Comparison of ENCODE assay signal across 16 cellular contexts in genomic region chr2:38415761-38416291, GRCh38. TPM values are rescaled to one million over a fixed set of nuclear protein-coding genes. Genes with fewer than 3 reads are reported as not detected.
DNase-seq lines count a peak whose midpoint lies in the region; ATAC-seq and TF ChIP-seq lines count a peak whose summit lies in the region.
"Had no signal": no experiment of that assay in that cellular context is flagged by ENCODE, and none has a peak within 500 bp of the region (broad histone marks: within the 10 kb centered on the region; RNA-seq: fewer than 3 reads in every experiment).

No MANE protein-coding gene starts in this region.

- H3K9me3 ChIP-seq in gastrocnemius medialis: peaks cover 0 to 2% (median 0%) of the 10 kb centered on the region in 3 donors
- H3K9me3 ChIP-seq: BE2C had no signal

- TF ChIP-seq POLR2A in gastrocnemius medialis (IDR thresholded peaks at IDR 0.05): no peak

- H3K4me1 ChIP-seq in gastrocnemius medialis: peaks cover 0 to 11% of the 10 kb centered on the region in 2 donors
- H3K4me1 ChIP-seq: BE2C had no signal

- peaks cover 5% of the 10 kb centered on the region for H3K27me3 Mint-ChIP-seq in activated CD8-positive, alpha-beta T cell treated with anti-CD3 and anti-CD28 coated beads, Interleukin-2, amount 10 ng/mL, durations not matched to agents 7 days and 5 days (ENCODE audit: low read depth)

- no peak overlapping the region for H3K4me3 ChIP-seq in gastrocnemius medialis
- H3K4me3 ChIP-seq: GM23338 had no signal

- H3K36me3 ChIP-seq in gastrocnemius medialis: no peaks in the 10 kb centered on the region
- H3K36me3 ChIP-seq: BE2C had no signal

- H3K4me3 Mint-ChIP-seq in activated CD8-positive, alpha-beta T cell treated with anti-CD3 and anti-CD28 coated beads, Interleukin-2, amount 10 ng/mL, durations not matched to agents 7 days and 5 days: no peak overlapping the region
- H3K4me3 Mint-ChIP-seq: CD4-positive, CD25-positive, alpha-beta regulatory T cell; CD8-positive, alpha-beta memory T cell; GM23338; IgD-negative memory B cell had no signal

- TF ChIP-seq CTCF in gastrocnemius medialis (IDR thresholded peaks at IDR 0.05 in 4 of 5, conservative IDR thresholded peaks at IDR 0.05 in 1 of 5): no peak

- DNase-seq in NAMALWA (ENCODE audit: low spot score) (peak; percentile 27), gastrocnemius medialis (peak; percentile 44 to 45), NCI-H82 (lab: John Stamatoyannopoulos, UW) (no peak)
- DNase-seq in activated CD8-positive, alpha-beta T cell treated with anti-CD3 and anti-CD28 coated beads, Interleukin-2, amount 10 ng/mL, durations not matched to agents 7 days and 5 days: no peak
- DNase-seq: BE2C; C1 segment of cervical spinal cord; CD4-positive, CD25-positive, alpha-beta regulatory T cell; CD8-positive, alpha-beta memory T cell; COR-L47; DMS 273 treated with DMSO at 0.1 percent for 48 hours; GDM1; HCEC 1CT had no signal

- no peaks in the 10 kb centered on the region for H3K4me1 Mint-ChIP-seq in activated CD8-positive, alpha-beta T cell treated with anti-CD3 and anti-CD28 coated beads, Interleukin-2, amount 10 ng/mL, durations not matched to agents 7 days and 5 days (ENCODE audit: low read depth)
- H3K4me1 Mint-ChIP-seq: CD4-positive, CD25-positive, alpha-beta regulatory T cell; CD8-positive, alpha-beta memory T cell; GM23338 had no signal

- no peak overlapping the region for H3K27ac Mint-ChIP-seq in activated CD8-positive, alpha-beta T cell treated with anti-CD3 and anti-CD28 coated beads, Interleukin-2, amount 10 ng/mL, durations not matched to agents 7 days and 5 days
- H3K27ac Mint-ChIP-seq: CD4-positive, CD25-positive, alpha-beta regulatory T cell; CD8-positive, alpha-beta memory T cell; GM23338; IgD-negative memory B cell had no signal

- H3K27ac ChIP-seq in gastrocnemius medialis: peak overlapping the region in 3 of 4 donors; percentile 40 to 77 (median 51)

- H3K9me3 Mint-ChIP-seq in activated CD8-positive, alpha-beta T cell treated with anti-CD3 and anti-CD28 coated beads, Interleukin-2, amount 10 ng/mL, durations not matched to agents 7 days and 5 days (ENCODE audit: insufficient read depth): peaks cover 24% of the 10 kb centered on the region

- H3K36me3 Mint-ChIP-seq in activated CD8-positive, alpha-beta T cell treated with anti-CD3 and anti-CD28 coated beads, Interleukin-2, amount 10 ng/mL, durations not matched to agents 7 days and 5 days (ENCODE audit: low read depth): peaks cover 3% of the 10 kb centered on the region
- H3K36me3 Mint-ChIP-seq: CD4-positive, CD25-positive, alpha-beta regulatory T cell; IgD-negative memory B cell had no signal

- CTCF ChIA-PET in activated CD8-positive, alpha-beta T cell treated with anti-CD3 and anti-CD28 coated beads, Interleukin-2, amount 10 ng/mL, durations not matched to agents 7 days and 5 days (lab: Charles Lee): no interaction called here

- no peaks in the 10 kb centered on the region for H3K27me3 ChIP-seq in gastrocnemius medialis
- H3K27me3 ChIP-seq: BE2C had no signal

- intact Hi-C loops in gastrocnemius medialis (cut with DNase I; ENCODE audit: low total_unique reads): no loop called here

- ATAC-seq in esophagus mucosa: peak; percentile 12
- peak; percentile 97 to 98 for ATAC-seq in gastrocnemius medialis
- ATAC-seq in HG02840 (IDR thresholded peaks at IDR 0.05; ENCODE audit: low FRiP score, unreplicated experiment): no peak
- no peak for ATAC-seq in activated CD8-positive, alpha-beta T cell treated with anti-CD3 and anti-CD28 coated beads, Interleukin-2, amount 10 ng/mL, durations not matched to agents 7 days and 5 days
- ATAC-seq: GM23338 had no signal

- in situ Hi-C loops in gastrocnemius medialis (cut with MboI; ENCODE audit: low sequenced_read_pairs in 4 of 4): no loop called here

- POLR2A ChIA-PET in activated CD8-positive, alpha-beta T cell treated with anti-CD3 and anti-CD28 coated beads, Interleukin-2, amount 10 ng/mL, durations not matched to agents 7 days and 5 days (lab: Charles Lee): no interaction called here

RNA-seq across cellular contexts. Expression of gene ATL2, which starts 38.8 kb away (rescaled TPM):
- total RNA-seq in esophagus mucosa: 52.2 TPM
- total RNA-seq in gastrocnemius medialis: 100 to 1,000 TPM in 2 of 4 donors, 10 to 100 TPM in 2; 60.1 to 130 (median 108) TPM
- 10 to 100 TPM; 50.5 to 58.7 TPM for total RNA-seq in activated CD8-positive, alpha-beta T cell treated with anti-CD3 and anti-CD28 coated beads, Interleukin-2, amount 10 ng/mL, durations not matched to agents 7 days and 5 days

Comparison
In these comparisons a context has a peak if more than half of its experiments do, and no peak if none do; other contexts are left out.
1. DNase-seq: peak in NAMALWA (single experiment) and gastrocnemius medialis (2 of 2); none in NCI-H82 (single experiment) and activated CD8-positive, alpha-beta T cell treated with anti-CD3 and anti-CD28 coated beads, Interleukin-2, amount 10 ng/mL, durations not matched to agents 7 days and 5 days (single experiment).
2. ATAC-seq: peak in esophagus mucosa (single experiment) and gastrocnemius medialis (2 of 2); none in HG02840 (single experiment) and activated CD8-positive, alpha-beta T cell treated with anti-CD3 and anti-CD28 coated beads, Interleukin-2, amount 10 ng/mL, durations not matched to agents 7 days and 5 days (single experiment).